9 cellular contexts compared by ENCODE assay signal in the genomic region with DNA sequence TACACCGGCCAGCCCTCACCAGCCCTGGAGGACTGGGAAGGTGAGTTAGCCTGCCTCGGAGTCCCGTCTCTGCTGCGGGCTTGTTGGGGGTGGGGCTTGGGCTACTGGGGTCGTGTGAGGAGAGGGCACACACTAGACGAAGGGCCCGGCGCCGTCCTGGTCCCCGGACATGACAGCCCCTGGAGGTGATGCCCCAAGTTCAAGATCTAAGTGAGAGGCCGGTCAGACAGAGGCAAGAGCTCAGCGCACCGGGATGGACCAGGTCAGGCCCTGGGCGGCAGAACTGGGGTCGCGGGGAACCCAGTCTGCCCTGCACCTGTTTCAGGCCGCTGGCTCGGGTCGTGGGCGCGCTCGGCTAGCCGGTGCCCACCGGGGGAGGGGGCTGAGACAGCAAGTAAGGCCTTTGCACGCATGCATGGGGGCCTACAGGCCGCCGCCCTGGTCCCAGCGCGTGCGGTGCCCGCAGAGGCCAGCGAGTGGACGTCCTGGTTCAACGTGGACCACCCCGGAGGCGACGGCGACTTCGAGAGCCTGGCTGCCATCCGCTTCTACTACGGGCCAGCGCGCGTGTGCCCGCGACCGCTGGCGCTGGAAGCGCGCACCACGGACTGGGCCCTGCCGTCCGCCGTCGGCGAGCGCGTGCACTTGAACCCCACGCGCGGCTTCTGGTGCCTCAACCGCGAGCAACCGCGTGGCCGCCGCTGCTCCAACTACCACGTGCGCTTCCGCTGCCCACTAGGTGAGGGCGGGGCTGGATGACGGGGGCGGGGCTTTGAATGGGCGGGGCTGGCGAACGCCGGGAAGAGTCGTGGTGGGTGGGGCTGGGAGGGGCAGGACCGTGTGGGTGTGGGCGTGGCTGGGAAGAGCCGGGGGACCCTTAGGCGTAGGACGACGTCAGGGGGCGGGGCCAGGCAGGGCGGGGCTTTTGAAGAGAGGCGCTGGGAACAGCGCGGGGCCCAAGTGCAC. TPM values are rescaled to one million over a fixed set of nuclear protein-coding genes. Genes with fewer than 3 reads are reported as not detected.
A peak's percentile ranks its signal among the peaks of the same experiment; 100 is the strongest.
DNase-seq lines count a peak whose midpoint lies in the region; ATAC-seq, FAIRE-seq and TF ChIP-seq lines count a peak whose summit lies in the region.
"Had no signal": no experiment of that assay in that cellular context is flagged by ENCODE, and none has a peak within 500 bp of the region (broad histone marks: within the 10 kb centered on the region; RNA-seq: fewer than 3 reads in every experiment).

No MANE protein-coding gene starts in this region.

- FAIRE-seq in endothelial cell of umbilical vein (lab: Jason Lieb, UNC), result no peak

- DNase-seq in activated CD8-positive, alpha-beta T cell treated with anti-CD3 and anti-CD28 coated beads, Interleukin-2, amount 10 ng/mL, durations not matched to agents 7 days and 5 days, result peak; percentile 81
- DNase-seq in endothelial cell of umbilical vein (ENCODE audit: low read depth, low spot score) (no peak), osteoblast (ENCODE audit: insufficient read length, low spot score, missing footprints) (peak; percentile 91), upper lobe of right lung (peak; percentile 84), NCI-H1092 (lab: John Stamatoyannopoulos, UW) (no peak), tibial artery (no peak)

- H2AFZ ChIP-seq in endothelial cell of umbilical vein (ENCODE audit: low read depth, low read length) (peak overlapping the region; percentile 66), osteoblast (ENCODE audit: low read length) (no peak overlapping the region)

- H3K27me3 Mint-ChIP-seq in activated CD8-positive, alpha-beta T cell treated with anti-CD3 and anti-CD28 coated beads, Interleukin-2, amount 10 ng/mL, durations not matched to agents 7 days and 5 days (ENCODE audit: low read depth), result peaks cover 13% of the 10 kb centered on the region

- H3K4me1 ChIP-seq in HUES48 (ENCODE audit: control insufficient read depth, insufficient read depth, low read length), result no peaks in the 10 kb centered on the region
- no peaks in the 10 kb centered on the region for H3K4me1 ChIP-seq in endothelial cell of umbilical vein (ENCODE audit: control insufficient read depth, extremely low read depth, insufficient read depth, low read length)
- peaks cover 11% of the 10 kb centered on the region for H3K4me1 ChIP-seq in osteoblast (ENCODE audit: insufficient read depth, low read length)
- H3K4me1 ChIP-seq in upper lobe of right lung, result peaks cover 11% of the 10 kb centered on the region
- H3K4me1 ChIP-seq in tibial artery, result peaks cover 0 to 39% (median 29%) of the 10 kb centered on the region in 4 donors

- CTCF ChIA-PET in activated CD8-positive, alpha-beta T cell treated with anti-CD3 and anti-CD28 coated beads, Interleukin-2, amount 10 ng/mL, durations not matched to agents 7 days and 5 days (lab: Charles Lee), result interaction anchor here (1.5 to 1.6 kb wide), 2 partner anchors 8 to 13 kb away, joined by 6 to 10 read pairs; no protein-coding TSS in a partner anchor
- CTCF ChIA-PET in endothelial cell of umbilical vein (lab: Charles Lee), result interaction anchor here (1.1 to 1.6 kb wide), 3 partner anchors 8 to 13 kb away, joined by 3 to 8 read pairs (median 4); no protein-coding TSS in a partner anchor

- peak overlapping the region; percentile 59 for H3K4me3 Mint-ChIP-seq in activated CD8-positive, alpha-beta T cell treated with anti-CD3 and anti-CD28 coated beads, Interleukin-2, amount 10 ng/mL, durations not matched to agents 7 days and 5 days

- intact Hi-C loops in endothelial cell of umbilical vein (cut with micrococcal nuclease), result no loop called here
- intact Hi-C loops in upper lobe of right lung (cut with DNase I), result loop anchor here (10.0 kb wide), 1 partner anchor 415 kb away; no protein-coding TSS in a partner anchor
- intact Hi-C loops in tibial artery (cut with DNase I; ENCODE audit: low total_unique reads), result loop anchor here (10.0 kb wide), 1 partner anchor 415 kb away; no protein-coding TSS in a partner anchor

- peaks cover 27% of the 10 kb centered on the region for H3K27me3 ChIP-seq in HUES48 (ENCODE audit: control insufficient read depth, insufficient read depth, low read length)
- H3K27me3 ChIP-seq in endothelial cell of umbilical vein (ENCODE audit: control insufficient read depth in 2 of 2, insufficient read depth in 2 of 2, low read length in 2 of 2), result peaks cover 25 to 29% of the 10 kb centered on the region in 2 experiments
- H3K27me3 ChIP-seq in osteoblast (ENCODE audit: insufficient read depth, low read length), result peaks cover 14% of the 10 kb centered on the region
- H3K27me3 ChIP-seq in upper lobe of right lung, result peaks cover 52% of the 10 kb centered on the region
- peaks cover 0 to 75% of the 10 kb centered on the region in 2 donors for H3K27me3 ChIP-seq in tibial artery

- H3K4me2 ChIP-seq in endothelial cell of umbilical vein (ENCODE audit: insufficient read depth, low read length) (no peak overlapping the region), osteoblast (ENCODE audit: insufficient read depth, low read length) (no peak overlapping the region)
- H3K4me2 ChIP-seq: KMS-11 had no signal

- dilution Hi-C loops in endothelial cell of umbilical vein (cut with MboI; ENCODE audit: extremely low pct_ligation_motif_present, low sequenced_read_pairs), result no loop called here

- no peaks in the 10 kb centered on the region for H4K20me1 ChIP-seq in endothelial cell of umbilical vein (replicated peaks; ENCODE audit: control insufficient read depth, extremely low read depth, insufficient read depth, low read length)
- H4K20me1 ChIP-seq in osteoblast (ENCODE audit: insufficient read depth, low read length), result no peaks in the 10 kb centered on the region

- H3K36me3 ChIP-seq in HUES48 (ENCODE audit: control insufficient read depth, insufficient read depth, low read length), result no peaks in the 10 kb centered on the region
- H3K36me3 ChIP-seq in endothelial cell of umbilical vein (ENCODE audit: control insufficient read depth in 2 of 2, extremely low read depth in 1 of 2, insufficient read depth in 2 of 2, low read length in 2 of 2), result no peaks in the 10 kb centered on the region
- H3K36me3 ChIP-seq in osteoblast (ENCODE audit: insufficient read depth, low read length), result no peaks in the 10 kb centered on the region
- no peaks in the 10 kb centered on the region for H3K36me3 ChIP-seq in upper lobe of right lung
- peaks cover 0 to 7% (median 0%) of the 10 kb centered on the region in 3 donors for H3K36me3 ChIP-seq in tibial artery

- H3K36me3 Mint-ChIP-seq in activated CD8-positive, alpha-beta T cell treated with anti-CD3 and anti-CD28 coated beads, Interleukin-2, amount 10 ng/mL, durations not matched to agents 7 days and 5 days (ENCODE audit: low read depth), result no peaks in the 10 kb centered on the region

- H3K9me1 ChIP-seq in endothelial cell of umbilical vein (replicated peaks; ENCODE audit: control insufficient read depth, extremely low read depth, insufficient read depth, low read length), result no peaks in the 10 kb centered on the region

- peaks cover 30% of the 10 kb centered on the region for H3K4me1 Mint-ChIP-seq in activated CD8-positive, alpha-beta T cell treated with anti-CD3 and anti-CD28 coated beads, Interleukin-2, amount 10 ng/mL, durations not matched to agents 7 days and 5 days (ENCODE audit: low read depth)

- POLR2A ChIA-PET in activated CD8-positive, alpha-beta T cell treated with anti-CD3 and anti-CD28 coated beads, Interleukin-2, amount 10 ng/mL, durations not matched to agents 7 days and 5 days (lab: Charles Lee), result no interaction called here
- POLR2A ChIA-PET in endothelial cell of umbilical vein (lab: Charles Lee), result no interaction called here

- H3K9me3 Mint-ChIP-seq in activated CD8-positive, alpha-beta T cell treated with anti-CD3 and anti-CD28 coated beads, Interleukin-2, amount 10 ng/mL, durations not matched to agents 7 days and 5 days (ENCODE audit: insufficient read depth), result no peaks in the 10 kb centered on the region

- no peak for TF ChIP-seq POLR2A in endothelial cell of umbilical vein (IDR thresholded peaks at IDR 0.05; ENCODE audit: low read depth, low read length)

- H3K9me3 ChIP-seq in HUES48 (ENCODE audit: control insufficient read depth, insufficient read depth, low read length), result no peaks in the 10 kb centered on the region
- H3K9me3 ChIP-seq in endothelial cell of umbilical vein (replicated peaks; ENCODE audit: control insufficient read depth, insufficient read depth, low read length), result no peaks in the 10 kb centered on the region
- H3K9me3 ChIP-seq in osteoblast (ENCODE audit: low read depth, low read length), result no peaks in the 10 kb centered on the region
- no peaks in the 10 kb centered on the region for H3K9me3 ChIP-seq in upper lobe of right lung
- no peaks in the 10 kb centered on the region for H3K9me3 ChIP-seq in tibial artery

- no TSS peak for BruUV-seq in endothelial cell of umbilical vein (replicated peaks; lab: Mats Ljungman, UMichigan)

- TF ChIP-seq CTCF in endothelial cell of umbilical vein (IDR thresholded peaks at IDR 0.05; ENCODE audit: extremely low read depth in 1 of 2, insufficient read depth in 1 of 2, low read depth in 1 of 2, low read length in 2 of 2) (no peak), osteoblast (IDR thresholded peaks at IDR 0.05; ENCODE audit: extremely low read depth, low read depth, low read length) (no peak), upper lobe of right lung (IDR thresholded peaks at IDR 0.05) (no peak), tibial artery (IDR thresholded peaks at IDR 0.05) (no peak)

- peak overlapping the region; percentile 60 for H3K27ac Mint-ChIP-seq in activated CD8-positive, alpha-beta T cell treated with anti-CD3 and anti-CD28 coated beads, Interleukin-2, amount 10 ng/mL, durations not matched to agents 7 days and 5 days

- peak overlapping the region; percentile 60 for H3K4me3 ChIP-seq in HUES48 (ENCODE audit: low read depth, low read length)
- H3K4me3 ChIP-seq in endothelial cell of umbilical vein (replicated peaks in 1 of 3; ENCODE audit: insufficient read depth in 1 of 3, low read depth in 1 of 3, low read length in 3 of 3), result no peak overlapping the region
- no peak overlapping the region for H3K4me3 ChIP-seq in osteoblast (ENCODE audit: insufficient read depth, low read length)
- no peak overlapping the region for H3K4me3 ChIP-seq in upper lobe of right lung
- H3K4me3 ChIP-seq in tibial artery, result peak overlapping the region in 1 of 2 donors; percentile 20

- H3K9ac ChIP-seq in HUES48 (ENCODE audit: low read depth, low read length), result no peak overlapping the region
- H3K9ac ChIP-seq in endothelial cell of umbilical vein (replicated peaks; ENCODE audit: extremely low read depth, insufficient read depth, low read length), result no peak overlapping the region
- H3K9ac ChIP-seq: KMS-11 had no signal

- peak; percentile 43 for ATAC-seq in activated CD8-positive, alpha-beta T cell treated with anti-CD3 and anti-CD28 coated beads, Interleukin-2, amount 10 ng/mL, durations not matched to agents 7 days and 5 days
- ATAC-seq in upper lobe of right lung (peak; percentile 52), GM21723 (IDR thresholded peaks at IDR 0.05; ENCODE audit: unreplicated experiment) (no peak)

- no peak overlapping the region for H3K27ac ChIP-seq in HUES48 (ENCODE audit: low read depth, low read length)
- H3K27ac ChIP-seq in endothelial cell of umbilical vein (ENCODE audit: insufficient read depth, low read depth, low read length), result no peak overlapping the region
- no peak overlapping the region for H3K27ac ChIP-seq in osteoblast (ENCODE audit: low read depth, low read length)
- H3K27ac ChIP-seq in upper lobe of right lung, result no peak overlapping the region
- H3K27ac ChIP-seq in tibial artery, result no peak overlapping the region
- H3K27ac ChIP-seq: KMS-11 had no signal

- H3K79me2 ChIP-seq in endothelial cell of umbilical vein (ENCODE audit: control insufficient read depth, insufficient read depth, low read length) (no peaks in the 10 kb centered on the region), osteoblast (ENCODE audit: insufficient read depth, low read length) (no peaks in the 10 kb centered on the region)

RNA-seq across cellular contexts. Expression of a gene that starts 2.0 kb away (rescaled TPM):
- total RNA-seq in activated CD8-positive, alpha-beta T cell treated with anti-CD3 and anti-CD28 coated beads, Interleukin-2, amount 10 ng/mL, durations not matched to agents 7 days and 5 days, result under 1 TPM; 0.16 to 0.24 TPM
- total RNA-seq in endothelial cell of umbilical vein (not detected in 2 replicates), osteoblast (0.72 and 0.88 TPM in 2 replicates), upper lobe of right lung (0.41 TPM)
- 0.01 and 0.03 TPM in 2 replicates for polyA plus RNA-seq in endothelial cell of umbilical vein
- 0.03 TPM in 1 of 2 replicates, not detected in the other for polyA plus RNA-seq in endothelial cell of umbilical vein (2011; cell fraction: cytosol; rRNA removed)
- 0.04 and 0.14 TPM in 2 replicates for polyA plus RNA-seq in endothelial cell of umbilical vein (2011; cell fraction: nucleus; rRNA removed)
- not detected in 2 replicates for polyA plus RNA-seq in endothelial cell of umbilical vein (2012)
- not detected in 2 replicates for polyA minus RNA-seq in endothelial cell of umbilical vein
- 0.51 TPM for polyA minus RNA-seq in endothelial cell of umbilical vein (2011; cell fraction: cytosol; rRNA and poly(A)+ RNA removed)
- 0.14 TPM in 1 of 2 replicates, not detected in the other for polyA minus RNA-seq in endothelial cell of umbilical vein (2011; cell fraction: nucleus; rRNA and poly(A)+ RNA removed)

RNA-seq across cellular contexts. Expression of a gene that starts 11.3 kb away (rescaled TPM):
- 10 to 100 TPM; 10.0 to 10.6 TPM for total RNA-seq in activated CD8-positive, alpha-beta T cell treated with anti-CD3 and anti-CD28 coated beads, Interleukin-2, amount 10 ng/mL, durations not matched to agents 7 days and 5 days
- 2.1 and 2.4 TPM in 2 replicates for total RNA-seq in endothelial cell of umbilical vein
- polyA plus RNA-seq in endothelial cell of umbilical vein, result 1.9 and 2.7 TPM in 2 replicates
- 0.19 and 0.35 TPM in 2 replicates for polyA plus RNA-seq in endothelial cell of umbilical vein (2011; cell fraction: cytosol; rRNA removed)
- 10.0 and 13.3 TPM in 2 replicates for polyA plus RNA-seq in endothelial cell of umbilical vein (2011; cell fraction: nucleus; rRNA removed)
- polyA plus RNA-seq in endothelial cell of umbilical vein (2012), result 0.83 and 1.2 TPM in 2 replicates
- 1.2 and 1.3 TPM in 2 replicates for polyA minus RNA-seq in endothelial cell of umbilical vein
- 1.6 TPM for polyA minus RNA-seq in endothelial cell of umbilical vein (2011; cell fraction: cytosol; rRNA and poly(A)+ RNA removed)
- polyA minus RNA-seq in endothelial cell of umbilical vein (2011; cell fraction: nucleus; rRNA and poly(A)+ RNA removed), result 2.9 and 3.8 TPM in 2 replicates
- total RNA-seq in osteoblast, result under 0.01 and 0.29 TPM in 2 replicates
- 6.4 TPM for total RNA-seq in upper lobe of right lung

RNA-seq across cellular contexts. Expression of a gene that starts 24.0 kb away (rescaled TPM):
- total RNA-seq in activated CD8-positive, alpha-beta T cell treated with anti-CD3 and anti-CD28 coated beads, Interleukin-2, amount 10 ng/mL, durations not matched to agents 7 days and 5 days, result 100 to 1,000 TPM; 388 to 413 TPM
- total RNA-seq in endothelial cell of umbilical vein (246 and 252 TPM in 2 replicates), osteoblast (160 and 202 TPM in 2 replicates), upper lobe of right lung (207 TPM)
- 799 and 837 TPM in 2 replicates for polyA plus RNA-seq in endothelial cell of umbilical vein
- polyA plus RNA-seq in endothelial cell of umbilical vein (2011; cell fraction: cytosol; rRNA removed), result 504 and 596 TPM in 2 replicates
- 151 and 220 TPM in 2 replicates for polyA plus RNA-seq in endothelial cell of umbilical vein (2011; cell fraction: nucleus; rRNA removed)
- 252 and 475 TPM in 2 replicates for polyA plus RNA-seq in endothelial cell of umbilical vein (2012)
- 101 and 104 TPM in 2 replicates for polyA minus RNA-seq in endothelial cell of umbilical vein
- polyA minus RNA-seq in endothelial cell of umbilical vein (2011; cell fraction: cytosol; rRNA and poly(A)+ RNA removed), result 86.4 TPM
- polyA minus RNA-seq in endothelial cell of umbilical vein (2011; cell fraction: nucleus; rRNA and poly(A)+ RNA removed), result 23.7 and 36.8 TPM in 2 replicates

RNA-seq across cellular contexts. Expression of a gene that starts 24.7 kb away (rescaled TPM):
- total RNA-seq in activated CD8-positive, alpha-beta T cell treated with anti-CD3 and anti-CD28 coated beads, Interleukin-2, amount 10 ng/mL, durations not matched to agents 7 days and 5 days, result 1 to 10 TPM; 3.4 to 3.9 TPM
- total RNA-seq in endothelial cell of umbilical vein (0.35 and 0.82 TPM in 2 replicates), osteoblast (2.7 and 4.3 TPM in 2 replicates), upper lobe of right lung (1.8 TPM)
- polyA plus RNA-seq in endothelial cell of umbilical vein, result 0.76 and 1.7 TPM in 2 replicates
- 0.26 and 0.38 TPM in 2 replicates for polyA plus RNA-seq in endothelial cell of umbilical vein (2011; cell fraction: cytosol; rRNA removed)
- polyA plus RNA-seq in endothelial cell of umbilical vein (2011; cell fraction: nucleus; rRNA removed), result 0.56 and 0.63 TPM in 2 replicates
- 0.15 and 0.50 TPM in 2 replicates for polyA plus RNA-seq in endothelial cell of umbilical vein (2012)
- polyA minus RNA-seq in endothelial cell of umbilical vein, result 0.36 and 0.42 TPM in 2 replicates
- polyA minus RNA-seq in endothelial cell of umbilical vein (2011; cell fraction: cytosol; rRNA and poly(A)+ RNA removed), result 2.8 TPM
- 1.0 and 1.1 TPM in 2 replicates for polyA minus RNA-seq in endothelial cell of umbilical vein (2011; cell fraction: nucleus; rRNA and poly(A)+ RNA removed)

Comparison
In these comparisons a context has a peak if more than half of its experiments do, and no peak if none do; other contexts are left out.
1. DNase-seq: peak in activated CD8-positive, alpha-beta T cell treated with anti-CD3 and anti-CD28 coated beads, Interleukin-2, amount 10 ng/mL, durations not matched to agents 7 days and 5 days (single experiment), osteoblast (single experiment) and upper lobe of right lung (single experiment); none in endothelial cell of umbilical vein (single experiment), NCI-H1092 (single experiment) and tibial artery (0 of 2).